1 cellular context compared by ENCODE assay signal in the genomic region with DNA sequence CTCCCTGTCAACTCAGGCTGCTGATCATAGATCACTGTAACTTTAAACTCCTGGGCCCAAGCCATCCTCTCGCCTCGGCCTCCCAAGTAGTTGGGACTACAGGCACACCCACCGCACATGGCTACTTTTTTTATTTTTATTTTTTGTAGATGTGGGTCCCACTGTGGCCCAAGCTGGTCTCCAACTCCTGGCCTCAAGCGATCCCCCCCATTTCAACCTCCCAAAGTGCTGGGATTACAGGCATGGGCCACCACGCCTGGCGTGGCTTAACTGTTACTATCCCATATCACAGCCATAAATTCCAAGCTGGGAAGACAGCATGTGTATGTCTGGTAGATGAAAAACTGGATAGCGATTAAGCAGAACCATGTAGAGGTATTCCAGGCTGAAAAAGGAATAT.
TF ChIP-seq lines count a peak whose summit lies in the region.

No MANE protein-coding gene starts in this region.

TF ChIP-seq in A549, 52 proteins besides CTCF, POLR2A, EP300 and RAD21 (continued from another document):
- TF ChIP-seq EHMT2 (IDR thresholded peaks at IDR 0.05; ENCODE audit: low read depth) = no peak
- TF ChIP-seq, protein P1, sequence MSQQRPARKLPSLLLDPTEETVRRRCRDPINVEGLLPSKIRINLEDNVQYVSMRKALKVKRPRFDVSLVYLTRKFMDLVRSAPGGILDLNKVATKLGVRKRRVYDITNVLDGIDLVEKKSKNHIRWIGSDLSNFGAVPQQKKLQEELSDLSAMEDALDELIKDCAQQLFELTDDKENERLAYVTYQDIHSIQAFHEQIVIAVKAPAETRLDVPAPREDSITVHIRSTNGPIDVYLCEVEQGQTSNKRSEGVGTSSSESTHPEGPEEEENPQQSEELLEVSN (IDR thresholded peaks at IDR 0.05; ENCODE audit: borderline replicate concordance, low read depth) = no peak
- TF ChIP-seq, protein P2, sequence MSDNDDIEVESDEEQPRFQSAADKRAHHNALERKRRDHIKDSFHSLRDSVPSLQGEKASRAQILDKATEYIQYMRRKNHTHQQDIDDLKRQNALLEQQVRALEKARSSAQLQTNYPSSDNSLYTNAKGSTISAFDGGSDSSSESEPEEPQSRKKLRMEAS (IDR thresholded peaks at IDR 0.05) = no peak
